ENCODE assay signal across 14 cellular contexts in the genomic region with DNA sequence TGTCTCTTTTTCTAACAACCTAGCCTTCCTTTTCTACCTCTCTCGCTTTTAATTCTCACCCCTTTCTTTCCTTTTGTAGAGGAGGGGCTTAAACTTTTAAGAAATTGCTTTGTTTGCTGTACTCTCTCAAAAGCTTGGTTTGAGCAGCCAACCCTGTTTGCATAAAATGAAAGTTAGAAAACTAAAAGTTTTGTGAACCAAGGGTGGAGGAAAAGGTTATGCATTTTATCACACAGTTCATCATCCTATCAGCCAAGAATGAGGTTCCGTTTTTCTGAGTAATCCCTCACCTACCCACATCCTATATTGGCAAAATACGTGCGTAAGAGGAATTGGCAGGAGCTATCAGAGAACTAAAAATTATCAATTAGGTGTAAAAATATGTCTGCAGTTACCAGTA. TPM values are rescaled to one million over a fixed set of nuclear protein-coding genes. Genes with fewer than 3 reads are reported as not detected.
A peak's percentile ranks its signal among the peaks of the same experiment; 100 is the strongest.
DNase-seq lines count a peak whose midpoint lies in the region; ATAC-seq, FAIRE-seq and TF ChIP-seq lines count a peak whose summit lies in the region.
"Had no signal": no experiment of that assay in that cellular context is flagged by ENCODE, and none has a peak within 500 bp of the region (broad histone marks: within the 10 kb centered on the region; RNA-seq: fewer than 3 reads in every experiment).

No MANE protein-coding gene starts in this region.

- CTCF ChIA-PET in activated CD8-positive, alpha-beta T cell treated with anti-CD3 and anti-CD28 coated beads, Interleukin-2, amount 10 ng/mL, durations not matched to agents 7 days and 5 days (lab: Charles Lee), result interaction anchor here (1.3 to 2.0 kb wide), 2 partner anchors 44 to 177 kb away, joined by 3 to 5 read pairs; no protein-coding TSS in a partner anchor
- CTCF ChIA-PET in HepG2 (lab: Yijun Ruan, JAX; ENCODE audit: low intra/inter-chr PET ratio, low total read pairs), result no interaction called here

- peaks cover 40% of the 10 kb centered on the region for H3K4me1 Mint-ChIP-seq in activated CD8-positive, alpha-beta T cell treated with anti-CD3 and anti-CD28 coated beads, Interleukin-2, amount 10 ng/mL, durations not matched to agents 7 days and 5 days (ENCODE audit: low read depth)
- H3K4me1 Mint-ChIP-seq: CD14-positive monocyte had no signal

- intact Hi-C loops in HepG2 (cut with micrococcal nuclease; ENCODE audit: unreplicated experiment) (no loop called here), colonic mucosa (cut with DNase I) (no loop called here), heart left ventricle (cut with DNase I) (no loop called here)

- TF ChIP-seq EP300 in HepG2 (IDR thresholded peaks at IDR 0.05; ENCODE audit: low read depth in 2 of 2, low read length in 2 of 2) (no peak), HepG2 (CRISPR knock-in tag; IDR thresholded peaks at IDR 0.05; ENCODE audit: borderline replicate concordance) (no peak)

- FAIRE-seq in HepG2 (lab: Jason Lieb, UNC), result no peak

- H3K9me3 ChIP-seq in HepG2 (ENCODE audit: low read length) (no peaks in the 10 kb centered on the region), colonic mucosa (no peaks in the 10 kb centered on the region), heart left ventricle (no peaks in the 10 kb centered on the region)

- H3K9me3 Mint-ChIP-seq in activated CD8-positive, alpha-beta T cell treated with anti-CD3 and anti-CD28 coated beads, Interleukin-2, amount 10 ng/mL, durations not matched to agents 7 days and 5 days (ENCODE audit: insufficient read depth), result no peaks in the 10 kb centered on the region

- H3K4me3 Mint-ChIP-seq in activated CD8-positive, alpha-beta T cell treated with anti-CD3 and anti-CD28 coated beads, Interleukin-2, amount 10 ng/mL, durations not matched to agents 7 days and 5 days, result peak overlapping the region; percentile 67
- H3K4me3 Mint-ChIP-seq: CD14-positive monocyte had no signal

- TF ChIP-seq CTCF in HepG2 (CRISPR knock-in tag; IDR thresholded peaks at IDR 0.05), result no peak
- no peak for TF ChIP-seq CTCF in colonic mucosa (IDR thresholded peaks at IDR 0.05)
- TF ChIP-seq CTCF in heart left ventricle (IDR thresholded peaks at IDR 0.05), result no peak

- peak; percentile 39 for DNase-seq in activated CD8-positive, alpha-beta T cell treated with anti-CD3 and anti-CD28 coated beads, Interleukin-2, amount 10 ng/mL, durations not matched to agents 7 days and 5 days
- DNase-seq in HepG2 (ENCODE audit: low spot score), result no peak
- no peak for DNase-seq in colonic mucosa
- no peak for DNase-seq in heart left ventricle
- no peak for DNase-seq in NCI-H1930 (lab: John Stamatoyannopoulos, UW)
- DNase-seq: hypothalamus, NCI-H1694, SHP77 had no signal

- H3K4me1 ChIP-seq in HepG2 (ENCODE audit: insufficient read depth, low read length), result peaks cover 63% of the 10 kb centered on the region
- no peaks in the 10 kb centered on the region for H3K4me1 ChIP-seq in colonic mucosa
- no peaks in the 10 kb centered on the region for H3K4me1 ChIP-seq in heart left ventricle

- WGBS in HepG2 (ENCODE audit: low lambda C conversion rate), result 95% methylated on average over 4 of the region's 4 CpGs
- WGBS in heart left ventricle, 4 donors, result 60 to 66% (median 64%) methylated on average over 4 of the region's 4 CpGs

- peaks cover 14 to 37% of the 10 kb centered on the region in 2 experiments for H3K36me3 ChIP-seq in HepG2 (replicated peaks in 1 of 2; ENCODE audit: control insufficient read depth in 1 of 2, insufficient read depth in 2 of 2, low read length in 2 of 2)
- no peaks in the 10 kb centered on the region for H3K36me3 ChIP-seq in colonic mucosa
- no peaks in the 10 kb centered on the region for H3K36me3 ChIP-seq in heart left ventricle
- H3K36me3 ChIP-seq: cardiac muscle cell had no signal

- H3K79me2 ChIP-seq in HepG2 (ENCODE audit: insufficient read depth, low read length), result peaks cover 60% of the 10 kb centered on the region

- ATAC-seq in GM18502 (IDR thresholded peaks at IDR 0.05; ENCODE audit: poor library complexity, unreplicated experiment) (peak; percentile 53), HG02885 (IDR thresholded peaks at IDR 0.05; ENCODE audit: poor library complexity, unreplicated experiment) (peak; percentile 42), HepG2 (no peak), HG03469 (IDR thresholded peaks at IDR 0.05; ENCODE audit: unreplicated experiment) (no peak), heart left ventricle (no peak)
- peak; percentile 84 for ATAC-seq in activated CD8-positive, alpha-beta T cell treated with anti-CD3 and anti-CD28 coated beads, Interleukin-2, amount 10 ng/mL, durations not matched to agents 7 days and 5 days

- peak overlapping the region; percentile 52 for H3K27ac ChIP-seq in HepG2 (ENCODE audit: extremely low read length, insufficient read depth, low read length)
- H3K27ac ChIP-seq in colonic mucosa, result no peak overlapping the region
- H3K27ac ChIP-seq in heart left ventricle, result no peak overlapping the region
- H3K27ac ChIP-seq: cardiac muscle cell, skin epidermis had no signal

- no peaks in the 10 kb centered on the region for H3K27me3 Mint-ChIP-seq in activated CD8-positive, alpha-beta T cell treated with anti-CD3 and anti-CD28 coated beads, Interleukin-2, amount 10 ng/mL, durations not matched to agents 7 days and 5 days (ENCODE audit: low read depth)

- no peak for TF ChIP-seq POLR2A in HepG2 (IDR thresholded peaks at IDR 0.05; ENCODE audit: insufficient read depth in 1 of 2, low read depth in 2 of 2, low read length in 2 of 2)
- TF ChIP-seq POLR2A in heart left ventricle (IDR thresholded peaks at IDR 0.05), result no peak

- H2AFZ ChIP-seq in HepG2 (ENCODE audit: low read length), result no peak overlapping the region

- no peaks in the 10 kb centered on the region for H4K20me1 ChIP-seq in HepG2 (ENCODE audit: insufficient read depth, low read length)

- H3K4me3 ChIP-seq in HepG2 (replicated peaks in 1 of 3; ENCODE audit: insufficient read depth in 1 of 3, low read depth in 2 of 3, low read length in 3 of 3) (peak overlapping the region in 1 of 3 experiments; percentile 1; a peak in 1 of 6 replicates), colonic mucosa (no peak overlapping the region), heart left ventricle (no peak overlapping the region)
- H3K4me3 ChIP-seq: cardiac muscle cell, skin epidermis had no signal

- peak overlapping the region; percentile 97 for H3K27ac Mint-ChIP-seq in activated CD8-positive, alpha-beta T cell treated with anti-CD3 and anti-CD28 coated beads, Interleukin-2, amount 10 ng/mL, durations not matched to agents 7 days and 5 days
- H3K27ac Mint-ChIP-seq: CD14-positive monocyte had no signal

- peaks cover 8% of the 10 kb centered on the region for H3K36me3 Mint-ChIP-seq in activated CD8-positive, alpha-beta T cell treated with anti-CD3 and anti-CD28 coated beads, Interleukin-2, amount 10 ng/mL, durations not matched to agents 7 days and 5 days (ENCODE audit: low read depth)
- H3K36me3 Mint-ChIP-seq: CD14-positive monocyte had no signal

- H3K4me2 ChIP-seq in HepG2 (ENCODE audit: low read depth, low read length), result peak overlapping the region; percentile 56

- POLR2A ChIA-PET in activated CD8-positive, alpha-beta T cell treated with anti-CD3 and anti-CD28 coated beads, Interleukin-2, amount 10 ng/mL, durations not matched to agents 7 days and 5 days (lab: Charles Lee), result interaction anchor here (0.7 kb wide), 1 partner anchor 45 kb away, joined by 3 read pairs; no protein-coding TSS in a partner anchor
- POLR2A ChIA-PET in HepG2 (lab: Yijun Ruan, JAX), result interaction anchor here (1.5 to 3.7 kb wide), 4 partner anchors 15 to 44 kb away, joined by 6 to 29 read pairs (median 27); no protein-coding TSS in a partner anchor

- BruUV-seq in HepG2 (replicated peaks; lab: Mats Ljungman, UMichigan), result no TSS peak

- TF ChIP-seq RAD21 in HepG2 (CRISPR knock-in tag; IDR thresholded peaks at IDR 0.05), result no peak

- H3K27me3 ChIP-seq in HepG2 (ENCODE audit: control insufficient read depth in 1 of 2, insufficient read depth in 2 of 2, low read length in 2 of 2) (no peaks in the 10 kb centered on the region), colonic mucosa (no peaks in the 10 kb centered on the region), heart left ventricle (no peaks in the 10 kb centered on the region)

- in situ Hi-C loops in HepG2 (cut with HindIII; ENCODE audit: extremely low pct_ligation_motif_present, low pct_unique_long_range_greater_than_20kb), result no loop called here

- H3K9ac ChIP-seq in HepG2 (ENCODE audit: insufficient read depth, low read depth, low read length), result peak overlapping the region; percentile 41; the same call in 1 of the 2 replicates
- H3K9ac ChIP-seq in colonic mucosa (ENCODE audit: low read depth in 2 of 2, low read length in 2 of 2), result no peak overlapping the region

TF ChIP-seq in HepG2, 621 proteins besides CTCF, POLR2A, EP300 and RAD21:
- TF ChIP-seq RBM22 (optimal IDR thresholded peaks at IDR 0.05; ENCODE audit: low read length) (peak; percentile 58), ZNF777 (CRISPR knock-in tag; IDR thresholded peaks at IDR 0.05) (no peak)
TF ChIP-seq in HepG2: peak in this region for 1.

RNA-seq across cellular contexts. Expression of a gene that starts 42.8 kb away (rescaled TPM):
- total RNA-seq in activated CD8-positive, alpha-beta T cell treated with anti-CD3 and anti-CD28 coated beads, Interleukin-2, amount 10 ng/mL, durations not matched to agents 7 days and 5 days, result 10 to 100 TPM; 86.6 to 87.0 TPM
- total RNA-seq in HepG2 (2016; rRNA removed; fragmentation: Illumina TruSeq; extraction: Trizol) (376 and 681 TPM in 2 replicates), colonic mucosa (100 to 1,000 TPM; 182 to 247 TPM), heart left ventricle (10 to 100 TPM; 22.2 to 73.5 (median 43.5) TPM)
- 72.5 and 82.8 TPM in 2 replicates for total RNA-seq in HepG2 (2016; cell fraction: cytosol; rRNA removed; fragmentation: Illumina TruSeq; extraction: Trizol; ENCODE audit: low read depth)
- total RNA-seq in HepG2 (2016; cell fraction: insoluble cytoplasmic fraction; rRNA removed; fragmentation: Illumina TruSeq; extraction: Trizol), result 381 and 654 TPM in 2 replicates
- total RNA-seq in HepG2 (2016; cell fraction: membrane; rRNA removed; fragmentation: Illumina TruSeq; extraction: Trizol), result 431 TPM in 2 replicates
- 336 and 365 TPM in 2 replicates for total RNA-seq in HepG2 (2016; cell fraction: nucleus; rRNA removed; fragmentation: Illumina TruSeq; extraction: Trizol)
- polyA plus RNA-seq in HepG2 (2011; rRNA removed) (127 and 141 TPM in 2 replicates), heart left ventricle (10 to 100 TPM in 1 of 2 donors, 1 to 10 TPM in 1; 6.3 to 23.8 TPM)
- 61.2 and 126 TPM in 2 replicates for polyA plus RNA-seq in HepG2 (2011; cell fraction: cytosol; rRNA removed)
- polyA plus RNA-seq in HepG2 (2011; cell fraction: nucleus; rRNA removed), result 48.0 and 68.5 TPM in 2 replicates
- polyA plus RNA-seq in HepG2 (2012), result 273 TPM in 2 replicates
- 53.9 and 75.2 TPM in 2 replicates for polyA plus RNA-seq in HepG2 (2016; cell fraction: cytosol; fragmentation: Illumina TruSeq; extraction: Trizol; ENCODE audit: low read depth)
- polyA plus RNA-seq in HepG2 (2016; cell fraction: insoluble cytoplasmic fraction; fragmentation: Illumina TruSeq; extraction: Trizol; ENCODE audit: low read depth), result 710 and 726 TPM in 2 replicates
- polyA plus RNA-seq in HepG2 (2016; cell fraction: membrane; fragmentation: Illumina TruSeq; extraction: Trizol; ENCODE audit: low read depth), result 254 and 286 TPM in 2 replicates
- polyA plus RNA-seq in HepG2 (2016; cell fraction: nucleus; fragmentation: Illumina TruSeq; extraction: Trizol; ENCODE audit: insufficient read depth, low read depth), result 411 and 435 TPM in 2 replicates
- 36.0 and 84.0 TPM in 2 replicates for polyA minus RNA-seq in HepG2 (2011; rRNA and poly(A)+ RNA removed; ENCODE audit: low replicate concordance)
- 187 and 229 TPM in 2 replicates for polyA minus RNA-seq in HepG2 (2011; cell fraction: cytosol; rRNA and poly(A)+ RNA removed)
- polyA minus RNA-seq in HepG2 (2011; cell fraction: nucleus; rRNA and poly(A)+ RNA removed), result 195 and 232 TPM in 2 replicates

Comparison
In these comparisons a context has a peak if more than half of its experiments do, and no peak if none do; other contexts are left out.
1. ATAC-seq: peak in GM18502 (single experiment), HG02885 (single experiment) and activated CD8-positive, alpha-beta T cell treated with anti-CD3 and anti-CD28 coated beads, Interleukin-2, amount 10 ng/mL, durations not matched to agents 7 days and 5 days (single experiment); none in HepG2 (single experiment), HG03469 (single experiment) and heart left ventricle (0 of 4).